In genomic region chr1:54137532-54138061, GRCh38 we compare ENCODE assay signal across 14 cellular contexts. TPM values are rescaled to one million over a fixed set of nuclear protein-coding genes. Genes with fewer than 3 reads are reported as not detected.
DNase-seq lines count a peak whose midpoint lies in the region; ATAC-seq, FAIRE-seq and TF ChIP-seq lines count a peak whose summit lies in the region.
"Had no signal": no experiment of that assay in that cellular context is flagged by ENCODE, and none has a peak within 500 bp of the region (broad histone marks: within the 10 kb centered on the region; RNA-seq: fewer than 3 reads in every experiment).

No MANE protein-coding gene starts in this region.

- BruUV-seq in Caco-2 (replicated peaks; lab: Mats Ljungman, UMichigan): no TSS peak
- no TSS peak for BruUV-seq in endothelial cell of umbilical vein (replicated peaks; lab: Mats Ljungman, UMichigan)

- no peak overlapping the region for H3K4me2 ChIP-seq in endothelial cell of umbilical vein (ENCODE audit: insufficient read depth, low read length)
- H3K4me2 ChIP-seq in neural progenitor cell: no peak overlapping the region

- peak; percentile 80 for FAIRE-seq in RCC 7860 (lab: Jason Lieb, UNC)
- FAIRE-seq in endothelial cell of umbilical vein (lab: Jason Lieb, UNC): peak; percentile 72
- FAIRE-seq: endometrium had no signal

- H3K4me3 ChIP-seq in Caco-2 (ENCODE audit: low read depth, low read length): no peak overlapping the region
- no peak overlapping the region for H3K4me3 ChIP-seq in endothelial cell of umbilical vein (replicated peaks in 1 of 3; ENCODE audit: insufficient read depth in 1 of 3, low read depth in 1 of 3, low read length in 3 of 3)
- H3K4me3 ChIP-seq in neural progenitor cell: no peak overlapping the region
- H3K4me3 ChIP-seq: upper lobe of left lung had no signal

- TF ChIP-seq CTCF in Caco-2 (IDR thresholded peaks at IDR 0.05; ENCODE audit: insufficient read depth in 1 of 2, low read depth in 1 of 2, low read length in 1 of 2, severe bottlenecking in 1 of 2, unreplicated experiment in 1 of 2) (no peak), endothelial cell of umbilical vein (IDR thresholded peaks at IDR 0.05; ENCODE audit: extremely low read depth in 1 of 2, insufficient read depth in 1 of 2, low read depth in 1 of 2, low read length in 2 of 2) (no peak), neural progenitor cell (IDR thresholded peaks at IDR 0.05) (no peak)

- dilution Hi-C loops in endothelial cell of umbilical vein (cut with MboI; ENCODE audit: extremely low pct_ligation_motif_present, low sequenced_read_pairs): no loop called here

- ATAC-seq in HG03521 (IDR thresholded peaks at IDR 0.05; ENCODE audit: unreplicated experiment): no peak

- H3K9me3 Mint-ChIP-seq in Caco-2 (ENCODE audit: unreplicated experiment) (no peaks in the 10 kb centered on the region), neural progenitor cell (no peaks in the 10 kb centered on the region)
- H3K9me3 Mint-ChIP-seq: activated naive CD8-positive, alpha-beta T cell treated with anti-CD3 and anti-CD28 coated beads, Interleukin-2, amount 10 ng/mL, durations not matched to agents 7 days and 5 days had no signal

- DNase-seq in Caco-2: no peak
- peak; percentile 83 for DNase-seq in RCC 7860 (ENCODE audit: low spot score)
- peak; percentile 86 for DNase-seq in endothelial cell of umbilical vein (ENCODE audit: low read depth, low spot score)
- DNase-seq in neural progenitor cell (ENCODE audit: low spot score): no peak
- DNase-seq in SKM-1 treated with dmso at 0.1 percent for 144 hours (lab: John Stamatoyannopoulos, UW; ENCODE audit: unreplicated experiment): no peak
- DNase-seq in activated effector memory CD4-positive, alpha-beta T cell treated with anti-CD3 and anti-CD28 coated beads, Interleukin-2, amount 50 U/mL, for 16 hours: no peak
- DNase-seq in hypothalamus (lab: John Stamatoyannopoulos, UW): no peak
- DNase-seq: activated CD4-positive, alpha-beta T cell treated with anti-CD3 and anti-CD28 coated beads for 4 hours; activated naive CD8-positive, alpha-beta T cell treated with anti-CD3 and anti-CD28 coated beads, Interleukin-2, amount 10 ng/mL, durations not matched to agents 7 days and 5 days; C1 segment of cervical spinal cord; NCI-H187 treated with DMSO at 0.1 percent for 48 hours; upper lobe of left lung had no signal

- no peaks in the 10 kb centered on the region for H3K9me1 ChIP-seq in endothelial cell of umbilical vein (replicated peaks; ENCODE audit: control insufficient read depth, extremely low read depth, insufficient read depth, low read length)

- H3K4me3 Mint-ChIP-seq in Caco-2 (ENCODE audit: unreplicated experiment) (no peak overlapping the region), neural progenitor cell (peak overlapping the region; percentile 19)
- H3K4me3 Mint-ChIP-seq: activated naive CD8-positive, alpha-beta T cell treated with anti-CD3 and anti-CD28 coated beads, Interleukin-2, amount 10 ng/mL, durations not matched to agents 7 days and 5 days had no signal

- no peaks in the 10 kb centered on the region for H3K36me3 ChIP-seq in Caco-2 (ENCODE audit: control insufficient read depth, insufficient read depth, low read length)
- no peaks in the 10 kb centered on the region for H3K36me3 ChIP-seq in endothelial cell of umbilical vein (ENCODE audit: control insufficient read depth in 2 of 2, extremely low read depth in 1 of 2, insufficient read depth in 2 of 2, low read length in 2 of 2)
- no peaks in the 10 kb centered on the region for H3K36me3 ChIP-seq in neural progenitor cell
- H3K36me3 ChIP-seq: upper lobe of left lung had no signal

- POLR2A ChIA-PET in Caco-2 (lab: Charles Lee) (interaction anchor here (1.0 kb wide), 1 partner anchor 62 kb away, joined by 4 read pairs; the partner anchor contains the start of genes CYB5RL and MRPL37), endothelial cell of umbilical vein (lab: Charles Lee) (no interaction called here)

- H3K27ac ChIP-seq in endothelial cell of umbilical vein (ENCODE audit: insufficient read depth, low read depth, low read length): no peak overlapping the region
- no peak overlapping the region for H3K27ac ChIP-seq in neural progenitor cell
- H3K27ac ChIP-seq: upper lobe of left lung had no signal

- H3K4me1 Mint-ChIP-seq in Caco-2 (ENCODE audit: low read depth, unreplicated experiment) (peaks cover 14% of the 10 kb centered on the region), neural progenitor cell (peaks cover 49% of the 10 kb centered on the region)
- H3K4me1 Mint-ChIP-seq: activated naive CD8-positive, alpha-beta T cell treated with anti-CD3 and anti-CD28 coated beads, Interleukin-2, amount 10 ng/mL, durations not matched to agents 7 days and 5 days had no signal

- H3K27ac Mint-ChIP-seq in Caco-2 (ENCODE audit: unreplicated experiment) (peak overlapping the region; percentile 41), neural progenitor cell (peak overlapping the region; percentile 98)
- H3K27ac Mint-ChIP-seq: activated naive CD8-positive, alpha-beta T cell treated with anti-CD3 and anti-CD28 coated beads, Interleukin-2, amount 10 ng/mL, durations not matched to agents 7 days and 5 days had no signal

- no peaks in the 10 kb centered on the region for H3K27me3 ChIP-seq in Caco-2 (replicated peaks; ENCODE audit: control insufficient read depth, insufficient read depth, low read length)
- no peaks in the 10 kb centered on the region for H3K27me3 ChIP-seq in endothelial cell of umbilical vein (ENCODE audit: control insufficient read depth in 2 of 2, insufficient read depth in 2 of 2, low read length in 2 of 2)
- no peaks in the 10 kb centered on the region for H3K27me3 ChIP-seq in neural progenitor cell
- H3K27me3 ChIP-seq: upper lobe of left lung had no signal

- H3K9ac ChIP-seq in endothelial cell of umbilical vein (replicated peaks; ENCODE audit: extremely low read depth, insufficient read depth, low read length) (no peak overlapping the region), neural progenitor cell (no peak overlapping the region)

- TF ChIP-seq POLR2A in endothelial cell of umbilical vein (IDR thresholded peaks at IDR 0.05; ENCODE audit: low read depth, low read length): no peak

- H3K4me1 ChIP-seq in Caco-2 (peaks cover 13% of the 10 kb centered on the region), endothelial cell of umbilical vein (ENCODE audit: control insufficient read depth, extremely low read depth, insufficient read depth, low read length) (peaks cover 10% of the 10 kb centered on the region), neural progenitor cell (peaks cover 26% of the 10 kb centered on the region)
- H3K4me1 ChIP-seq: upper lobe of left lung had no signal

- CTCF ChIA-PET in Caco-2 (lab: Charles Lee): no interaction called here
- CTCF ChIA-PET in endothelial cell of umbilical vein (lab: Charles Lee): interaction anchor here (0.6 to 3.0 kb wide), 11 partner anchors 8 to 352 kb away, joined by 3 to 20 read pairs (median 3); partner anchors contain the start of genes CYB5RL, IFT25 and MRPL37

- H2AFZ ChIP-seq in endothelial cell of umbilical vein (ENCODE audit: low read depth, low read length): peak overlapping the region; percentile 92
- peak overlapping the region; percentile 12 for H2AFZ ChIP-seq in neural progenitor cell (replicated peaks)

- H3K27me3 Mint-ChIP-seq in Caco-2 (ENCODE audit: insufficient read depth, unreplicated experiment) (no peaks in the 10 kb centered on the region), neural progenitor cell (ENCODE audit: insufficient read depth, low read depth) (peaks cover 13% of the 10 kb centered on the region)

- peaks cover 9% of the 10 kb centered on the region for H3F3A ChIP-seq in neural progenitor cell (ENCODE audit: low read depth)

- intact Hi-C loops in Caco-2 (cut with micrococcal nuclease; ENCODE audit: unreplicated experiment) (no loop called here), endothelial cell of umbilical vein (cut with micrococcal nuclease) (no loop called here)

- no peaks in the 10 kb centered on the region for H3K79me2 ChIP-seq in endothelial cell of umbilical vein (ENCODE audit: control insufficient read depth, insufficient read depth, low read length)
- no peaks in the 10 kb centered on the region for H3K79me2 ChIP-seq in neural progenitor cell (ENCODE audit: low read depth)

- H4K20me1 ChIP-seq in endothelial cell of umbilical vein (replicated peaks; ENCODE audit: control insufficient read depth, extremely low read depth, insufficient read depth, low read length) (no peaks in the 10 kb centered on the region), neural progenitor cell (ENCODE audit: low read depth) (no peaks in the 10 kb centered on the region)

- no peaks in the 10 kb centered on the region for H3K36me3 Mint-ChIP-seq in Caco-2 (ENCODE audit: insufficient read depth, unreplicated experiment)
- no peaks in the 10 kb centered on the region for H3K36me3 Mint-ChIP-seq in neural progenitor cell
- H3K36me3 Mint-ChIP-seq: activated naive CD8-positive, alpha-beta T cell treated with anti-CD3 and anti-CD28 coated beads, Interleukin-2, amount 10 ng/mL, durations not matched to agents 7 days and 5 days had no signal

- H3K9me3 ChIP-seq in Caco-2: no peaks in the 10 kb centered on the region
- H3K9me3 ChIP-seq in endothelial cell of umbilical vein (replicated peaks; ENCODE audit: control insufficient read depth, insufficient read depth, low read length): no peaks in the 10 kb centered on the region
- no peaks in the 10 kb centered on the region for H3K9me3 ChIP-seq in neural progenitor cell (ENCODE audit: low read depth)
- H3K9me3 ChIP-seq: upper lobe of left lung had no signal

TF ChIP-seq in endothelial cell of umbilical vein, 7 proteins besides CTCF, POLR2A, EP300 and RAD21:
- TF ChIP-seq FOS (IDR thresholded peaks at IDR 0.05; ENCODE audit: borderline replicate concordance, insufficient read depth, low read length) (peak; percentile 19), JUN (IDR thresholded peaks at IDR 0.05; ENCODE audit: borderline replicate concordance, insufficient read depth, insufficient read length, low read depth) (no peak), EZH2 (IDR thresholded peaks at IDR 0.05; ENCODE audit: borderline replicate concordance, low read depth, low read length, severe bottlenecking) (no peak), GATA2 (IDR thresholded peaks at IDR 0.05; ENCODE audit: insufficient read depth, insufficient read length, low read depth, low read length) (no peak)

RNA-seq across cellular contexts. Expression of gene CDCP2, which starts 15.2 kb away (rescaled TPM):
- total RNA-seq in Caco-2 (2022): not detected in 2 replicates
- 0.12 TPM in 1 of 2 replicates, not detected in the other for total RNA-seq in endothelial cell of umbilical vein
- polyA plus RNA-seq in endothelial cell of umbilical vein: 0.10 TPM in 1 of 2 replicates, not detected in the other
- polyA plus RNA-seq in endothelial cell of umbilical vein (2011; cell fraction: cytosol; rRNA removed): not detected in 2 replicates
- 0.06 TPM in 1 of 2 replicates, not detected in the other for polyA plus RNA-seq in endothelial cell of umbilical vein (2011; cell fraction: nucleus; rRNA removed)
- polyA plus RNA-seq in endothelial cell of umbilical vein (2012): not detected in 2 replicates
- polyA minus RNA-seq in endothelial cell of umbilical vein: not detected in 2 replicates
- not detected for polyA minus RNA-seq in endothelial cell of umbilical vein (2011; cell fraction: cytosol; rRNA and poly(A)+ RNA removed)
- polyA minus RNA-seq in endothelial cell of umbilical vein (2011; cell fraction: nucleus; rRNA and poly(A)+ RNA removed): 0.29 TPM in 1 of 2 replicates, not detected in the other
- 0.15 TPM in 1 of 2 replicates, not detected in the other for total RNA-seq in neural progenitor cell (ENCODE audit: low replicate concordance)
- total RNA-seq: upper lobe of left lung had no signal

Comparison
In these comparisons a context has a peak if more than half of its experiments do, and no peak if none do; other contexts are left out.
1. DNase-seq: peak in RCC 7860 (single experiment) and endothelial cell of umbilical vein (single experiment); none in Caco-2 (0 of 2), neural progenitor cell (single experiment), SKM-1 treated with dmso at 0.1 percent for 144 hours (single experiment), activated effector memory CD4-positive, alpha-beta T cell treated with anti-CD3 and anti-CD28 coated beads, Interleukin-2, amount 50 U/mL, for 16 hours (single experiment) and hypothalamus (0 of 51).